Comparison of ENCODE assay signal across 17 cellular contexts in the genomic region with DNA sequence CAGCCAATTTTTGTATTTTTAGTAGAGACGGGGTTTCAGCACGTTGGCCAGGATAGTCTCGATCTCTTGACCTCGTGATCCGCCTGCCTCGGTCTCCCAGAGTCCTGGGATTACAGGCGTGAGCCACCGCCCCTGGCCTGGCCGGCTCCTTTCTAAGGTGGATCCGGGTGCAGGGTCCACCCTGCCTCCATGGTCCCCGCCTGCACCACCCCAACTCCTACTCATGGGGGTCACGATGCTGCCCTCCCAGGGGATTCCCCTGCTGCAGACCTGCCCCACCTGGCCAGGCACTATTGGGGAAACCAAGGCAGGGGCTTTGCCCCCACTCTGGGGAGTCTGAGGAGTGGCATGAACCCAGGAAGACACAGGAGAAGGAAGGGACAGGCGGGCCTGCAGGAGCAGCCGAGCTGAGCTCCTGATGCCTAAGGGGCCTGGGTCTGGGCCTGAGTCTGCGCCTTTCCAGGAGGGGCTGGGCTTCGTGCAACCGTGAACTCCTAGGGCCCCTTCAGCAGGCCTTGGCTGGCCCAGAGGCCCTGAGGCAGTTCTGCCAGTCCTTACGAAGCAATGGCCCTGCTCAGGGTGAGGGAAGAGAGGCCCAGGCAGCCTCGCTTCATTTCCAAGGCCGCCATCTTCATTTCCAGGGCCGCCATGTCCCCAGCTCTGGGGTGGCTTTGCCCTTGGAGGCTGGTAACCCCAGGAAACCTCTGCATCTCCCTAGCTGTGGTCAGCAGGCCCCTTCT.
DNase-seq lines count a peak whose midpoint lies in the region; ATAC-seq and TF ChIP-seq lines count a peak whose summit lies in the region.
"Had no signal": no experiment of that assay in that cellular context is flagged by ENCODE, and none has a peak within 500 bp of the region (broad histone marks: within the 10 kb centered on the region; RNA-seq: fewer than 3 reads in every experiment).

No MANE protein-coding gene starts in this region.

- no TSS peak for BruUV-seq in Panc1 (replicated peaks; lab: Mats Ljungman, UMichigan)

- intact Hi-C loops in Panc1 (cut with micrococcal nuclease; ENCODE audit: unreplicated experiment): no loop called here
- intact Hi-C loops in stomach (cut with DNase I; ENCODE audit: low total_unique reads): no loop called here
- intact Hi-C loops in activated CD4-positive, alpha-beta T cell treated with anti-CD3 and anti-CD28 coated beads for 36 hours (cut with DNase I, micrococcal nuclease): no loop called here

- H3K9me3 Mint-ChIP-seq in activated CD4-positive, alpha-beta T cell treated with anti-CD3 and anti-CD28 coated beads for 36 hours (ENCODE audit: low read depth): no peaks in the 10 kb centered on the region
- H3K9me3 Mint-ChIP-seq: activated T-helper 2 cell treated with anti-CD3 and anti-CD28 coated beads, Interferon-gamma antibody, Interleukin-2, Interleukin-4, amounts not matched to agents 10 μg/mL and 5 μg/mL and 100 μg/mL, durations not matched to agents 14 hours and 24 hours and 36 hours; H9; naive B cell; stimulated activated naive CD8-positive, alpha-beta T cell treated with anti-CD3 and anti-CD28 coated beads, Interleukin-15, amount 100 ng/mL, for 72 hours had no signal

- no peaks in the 10 kb centered on the region for H3K27me3 ChIP-seq in Panc1 (ENCODE audit: control insufficient read depth, insufficient read depth, low read length)
- no peaks in the 10 kb centered on the region for H3K27me3 ChIP-seq in stomach
- H3K27me3 ChIP-seq: SJCRH30 had no signal

- POLR2A ChIA-PET in Panc1 (lab: Charles Lee): no interaction called here
- POLR2A ChIA-PET in activated CD4-positive, alpha-beta T cell treated with anti-CD3 and anti-CD28 coated beads for 36 hours (lab: Charles Lee): no interaction called here

- peaks cover 16% of the 10 kb centered on the region for H3K4me1 ChIP-seq in Panc1 (ENCODE audit: control insufficient read depth, insufficient read depth, low read length)
- H3K4me1 ChIP-seq in stomach: peaks cover 0 to 8% (median 3%) of the 10 kb centered on the region in 4 donors
- H3K4me1 ChIP-seq: psoas muscle had no signal

- no peak for ATAC-seq in Panc1
- ATAC-seq in left lobe of liver: no peak
- ATAC-seq in activated CD4-positive, alpha-beta T cell treated with anti-CD3 and anti-CD28 coated beads for 36 hours: no peak
- ATAC-seq: stimulated activated naive CD8-positive, alpha-beta T cell treated with anti-CD3 and anti-CD28 coated beads, Interleukin-15, amount 100 ng/mL, for 72 hours had no signal

- 95 to 97% (median 97%) methylated on average over 17 to 21 of the region's 21 CpGs for WGBS in stomach, 5 donors

- no peaks in the 10 kb centered on the region for H3K36me3 Mint-ChIP-seq in activated CD4-positive, alpha-beta T cell treated with anti-CD3 and anti-CD28 coated beads for 36 hours (ENCODE audit: low read depth)
- H3K36me3 Mint-ChIP-seq: naive B cell had no signal

- peak overlapping the region; percentile 29; the same call in 1 of the 2 replicates for H3K27ac ChIP-seq in Panc1 (ENCODE audit: low read length)
- no peak overlapping the region for H3K27ac ChIP-seq in stomach
- H3K27ac ChIP-seq: psoas muscle had no signal

- H3K27ac Mint-ChIP-seq in activated CD4-positive, alpha-beta T cell treated with anti-CD3 and anti-CD28 coated beads for 36 hours: no peak overlapping the region
- H3K27ac Mint-ChIP-seq: activated T-helper 2 cell treated with anti-CD3 and anti-CD28 coated beads, Interferon-gamma antibody, Interleukin-2, Interleukin-4, amounts not matched to agents 10 μg/mL and 5 μg/mL and 100 μg/mL, durations not matched to agents 14 hours and 24 hours and 36 hours; stimulated activated naive CD8-positive, alpha-beta T cell treated with anti-CD3 and anti-CD28 coated beads, Interleukin-15, amount 100 ng/mL, for 72 hours had no signal

- H3K4me3 Mint-ChIP-seq in activated CD4-positive, alpha-beta T cell treated with anti-CD3 and anti-CD28 coated beads for 36 hours: no peak overlapping the region
- H3K4me3 Mint-ChIP-seq: H9; stimulated activated naive CD8-positive, alpha-beta T cell treated with anti-CD3 and anti-CD28 coated beads, Interleukin-15, amount 100 ng/mL, for 72 hours had no signal

- no peaks in the 10 kb centered on the region for H3K36me3 ChIP-seq in Panc1 (ENCODE audit: control insufficient read depth, insufficient read depth, low read length)
- H3K36me3 ChIP-seq in stomach: no peaks in the 10 kb centered on the region
- H3K36me3 ChIP-seq: SJCRH30 had no signal

- no peaks in the 10 kb centered on the region for H3K4me1 Mint-ChIP-seq in activated CD4-positive, alpha-beta T cell treated with anti-CD3 and anti-CD28 coated beads for 36 hours
- H3K4me1 Mint-ChIP-seq: stimulated activated naive CD8-positive, alpha-beta T cell treated with anti-CD3 and anti-CD28 coated beads, Interleukin-15, amount 100 ng/mL, for 72 hours had no signal

- peak; percentile 43 for DNase-seq in activated effector memory CD4-positive, alpha-beta T cell treated with anti-CD3 and anti-CD28 coated beads, Interleukin-2, amount 50 U/mL, for 16 hours
- DNase-seq in activated effector memory CD4-positive, alpha-beta T cell treated with Interleukin-2 at 50 U/mL for 16 hours: no peak
- DNase-seq in Panc1 (ENCODE audit: low read depth, low spot score) (no peak), left lobe of liver (ENCODE audit: low spot score) (peak; percentile 24), stomach (peak; percentile 22), ACHN (no peak)
- DNase-seq in activated CD4-positive, alpha-beta T cell treated with anti-CD3 and anti-CD28 coated beads for 36 hours: no peak
- no peak for DNase-seq in NK-92 treated with Interleukin-12 subunit alpha and Interleukin-12 subunit beta, amount 100 ng/mL, for 24 hours (lab: John Stamatoyannopoulos, UW)
- DNase-seq: activated CD4-positive, alpha-beta T cell treated with anti-CD3 and anti-CD28 coated beads, Interleukin-2, amount 50 U/mL, for 48 hours; foreskin melanocyte; left ventricle myocardium superior; naive B cell; stimulated activated naive CD8-positive, alpha-beta T cell treated with anti-CD3 and anti-CD28 coated beads, Interleukin-15, amount 100 ng/mL, for 72 hours had no signal

- TF ChIP-seq EP300 in stomach (IDR thresholded peaks at IDR 0.05): no peak

- no peak for TF ChIP-seq CTCF in Panc1 (IDR thresholded peaks at IDR 0.05)
- no peak for TF ChIP-seq CTCF in stomach (IDR thresholded peaks at IDR 0.05)

- CTCF ChIA-PET in Panc1 (lab: Charles Lee): no interaction called here
- CTCF ChIA-PET in activated CD4-positive, alpha-beta T cell treated with anti-CD3 and anti-CD28 coated beads for 36 hours (lab: Charles Lee): no interaction called here

- no peaks in the 10 kb centered on the region for H3K27me3 Mint-ChIP-seq in activated CD4-positive, alpha-beta T cell treated with anti-CD3 and anti-CD28 coated beads for 36 hours
- H3K27me3 Mint-ChIP-seq: naive B cell; stimulated activated naive CD8-positive, alpha-beta T cell treated with anti-CD3 and anti-CD28 coated beads, Interleukin-15, amount 100 ng/mL, for 72 hours had no signal

- H3K9me3 ChIP-seq in Panc1 (ENCODE audit: control insufficient read depth, insufficient read depth, low read depth, low read length): no peaks in the 10 kb centered on the region
- H3K9me3 ChIP-seq in stomach: no peaks in the 10 kb centered on the region
- H3K9me3 ChIP-seq: psoas muscle, SJCRH30 had no signal

- in situ Hi-C loops in Panc1 (cut with HindIII; ENCODE audit: low pct_unique_long_range_greater_than_20kb, low sequenced_read_pairs) (no loop called here), ACHN (cut with HindIII; ENCODE audit: low pct_ligation_motif_present, low pct_unique_long_range_greater_than_20kb, low sequenced_read_pairs) (no loop called here)

- TF ChIP-seq POLR2A in stomach (IDR thresholded peaks at IDR 0.05): no peak

- no peak overlapping the region for H3K4me3 ChIP-seq in Panc1 (ENCODE audit: low read depth in 2 of 2, low read length in 2 of 2)
- no peak overlapping the region for H3K4me3 ChIP-seq in stomach
- H3K4me3 ChIP-seq: psoas muscle had no signal

Comparison
In these comparisons a context has a peak if more than half of its experiments do, and no peak if none do; other contexts are left out.
1. DNase-seq: peak in activated effector memory CD4-positive, alpha-beta T cell treated with anti-CD3 and anti-CD28 coated beads, Interleukin-2, amount 50 U/mL, for 16 hours (single experiment), left lobe of liver (single experiment) and stomach (single experiment); none in activated effector memory CD4-positive, alpha-beta T cell treated with Interleukin-2 at 50 U/mL for 16 hours (single experiment), Panc1 (single experiment), activated CD4-positive, alpha-beta T cell treated with anti-CD3 and anti-CD28 coated beads for 36 hours (single experiment), ACHN (single experiment) and NK-92 treated with Interleukin-12 subunit alpha and Interleukin-12 subunit beta, amount 100 ng/mL, for 24 hours (single experiment).